In genomic region chr20:57231951-57232428, GRCh38 we compare ENCODE assay signal across 14 cellular contexts.
"Had no signal": no experiment of that assay in that cellular context is flagged by ENCODE, and none has a peak within 500 bp of the region (broad histone marks: within the 10 kb centered on the region; RNA-seq: fewer than 3 reads in every experiment).

No MANE protein-coding gene starts in this region.

- H3K36me3 ChIP-seq: colonic mucosa, neutrophil, stomach, thyroid gland, uterus had no signal

- H3K9me3 ChIP-seq: colonic mucosa, neutrophil, stomach, thyroid gland, uterus had no signal

- FAIRE-seq: endothelial cell of umbilical vein had no signal

- H3K4me3 ChIP-seq: colonic mucosa, lung, stomach, thyroid gland, uterus had no signal

- H3K27me3 ChIP-seq: colonic mucosa, thyroid gland, uterus had no signal

- DNase-seq: activated CD4-positive, alpha-beta T cell treated with anti-CD3 and anti-CD28 coated beads for 48 hours; activated naive CD4-positive, alpha-beta T cell treated with anti-CD3 and anti-CD28 coated beads, Interleukin-2, amount 10 ng/mL, durations not matched to agents 7 days and 5 days; colonic mucosa; foreskin keratinocyte; naive thymus-derived CD4-positive, alpha-beta T cell; retina; stimulated activated CD4-positive, alpha-beta T cell treated with anti-CD3 and anti-CD28 coated beads, Interleukin-15, amount 100 ng/mL, for 24 hours; stimulated activated CD4-positive, alpha-beta T cell treated with anti-CD3 and anti-CD28 coated beads, Interleukin-4, amount 100 ng/mL, for 4 hours; stomach; thyroid gland; uterus had no signal

- H3K4me1 ChIP-seq: colonic mucosa, foreskin keratinocyte, stomach, uterus had no signal

- ATAC-seq: foreskin keratinocyte; naive thymus-derived CD4-positive, alpha-beta T cell had no signal

- H3K27ac ChIP-seq: colonic mucosa, foreskin keratinocyte, neutrophil, stomach, thyroid gland, uterus had no signal
